9 cellular contexts compared by ENCODE assay signal in the genomic region with DNA sequence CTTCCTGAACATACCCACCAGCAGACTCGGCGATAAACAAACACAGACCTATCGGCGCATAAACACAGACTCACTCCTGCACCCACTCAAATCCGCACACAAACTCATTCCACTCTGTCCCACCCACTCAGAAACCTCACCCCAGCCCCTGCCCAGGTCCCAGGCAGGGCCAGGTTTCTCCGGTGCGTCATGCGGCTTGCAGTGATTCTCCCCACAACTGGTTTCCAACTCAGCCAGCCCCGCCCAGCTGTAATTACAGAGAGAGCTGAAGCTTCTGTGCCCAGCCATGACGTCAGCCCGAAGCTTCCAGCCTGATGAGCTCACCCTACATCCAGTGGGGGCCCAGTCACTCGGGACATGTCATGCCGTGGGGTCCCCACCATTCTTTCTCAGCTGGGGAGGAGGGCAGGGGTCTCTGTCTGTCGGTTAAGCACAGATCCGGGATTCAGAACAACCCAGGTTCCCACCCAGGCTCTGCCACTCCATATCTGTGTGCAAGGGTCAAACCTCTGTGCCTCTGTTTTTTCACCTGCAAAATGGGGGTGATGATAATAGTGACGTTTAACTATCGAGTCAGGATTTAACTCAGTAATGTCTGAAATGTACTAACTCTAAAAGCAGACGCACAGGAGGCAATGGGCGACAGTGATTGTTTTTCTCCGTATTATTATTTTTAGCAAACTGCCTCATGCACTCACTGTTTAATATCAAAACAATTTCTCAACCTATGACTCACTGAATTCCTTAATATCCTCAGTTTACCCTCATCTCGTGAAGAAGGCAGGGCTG. TPM values are rescaled to one million over a fixed set of nuclear protein-coding genes. Genes with fewer than 3 reads are reported as not detected.
A peak's percentile ranks its signal among the peaks of the same experiment; 100 is the strongest.
DNase-seq lines count a peak whose midpoint lies in the region; ATAC-seq lines count a peak whose summit lies in the region.
"Had no signal": no experiment of that assay in that cellular context is flagged by ENCODE, and none has a peak within 500 bp of the region (broad histone marks: within the 10 kb centered on the region; RNA-seq: fewer than 3 reads in every experiment).

No MANE protein-coding gene starts in this region.

- WGBS in trophoblast cell (ENCODE audit: extremely low coverage, insufficient coverage, insufficient read length): 100% methylated on average over 1 of the region's 21 CpGs

- H4K91ac ChIP-seq in trophoblast cell (ENCODE audit: low read depth, low read length): peak overlapping the region; percentile 98

- H3K18ac ChIP-seq in trophoblast cell (ENCODE audit: low read length): peak overlapping the region; percentile 97

- peak overlapping the region; percentile 16 for H3K9ac ChIP-seq in trophoblast cell (ENCODE audit: low read length)

- H3K27ac ChIP-seq in SJSA1 (no peak overlapping the region), trophoblast cell (ENCODE audit: low read depth, low read length) (peak overlapping the region; percentile 77)
- H3K27ac ChIP-seq: 22Rv1 had no signal

- H4K12ac ChIP-seq in trophoblast cell (ENCODE audit: low read depth, low read length): peak overlapping the region; percentile 14

- peak overlapping the region; percentile 81 for H3K4ac ChIP-seq in trophoblast cell (ENCODE audit: low read depth, low read length)

- H3K27me3 ChIP-seq in SJSA1 (replicated peaks): no peaks in the 10 kb centered on the region; the same call in 1 of the 2 replicates
- H3K27me3 ChIP-seq in trophoblast cell (ENCODE audit: insufficient read depth, low read length): no peaks in the 10 kb centered on the region

- peak overlapping the region; percentile 95 for H2AK5ac ChIP-seq in trophoblast cell (ENCODE audit: low read length)

- peaks cover 53% of the 10 kb centered on the region for H3K79me1 ChIP-seq in trophoblast cell (ENCODE audit: low read length)

- H3K4me1 ChIP-seq in SJSA1 (replicated peaks): peaks cover 38% of the 10 kb centered on the region
- peaks cover 34 to 40% of the 10 kb centered on the region in 2 experiments for H3K4me1 ChIP-seq in trophoblast cell (ENCODE audit: control insufficient read depth in 1 of 2, insufficient read depth in 2 of 2, low read length in 2 of 2)

- H3K23ac ChIP-seq in trophoblast cell (ENCODE audit: low read length): no peak overlapping the region

- no peak for ATAC-seq in HG03108 (IDR thresholded peaks at IDR 0.05; ENCODE audit: unreplicated experiment)
- ATAC-seq in HG02970 (IDR thresholded peaks at IDR 0.05; ENCODE audit: low FRiP score, unreplicated experiment): no peak

- H3K79me2 ChIP-seq in trophoblast cell (ENCODE audit: control insufficient read depth, insufficient read depth, low read length, poor library complexity): peaks cover 19% of the 10 kb centered on the region

- peak overlapping the region; percentile 14 for H3K4me2 ChIP-seq in trophoblast cell (ENCODE audit: low read length)

- H3K36me3 ChIP-seq in SJSA1: no peaks in the 10 kb centered on the region
- peaks cover 0 to 2% of the 10 kb centered on the region in 2 experiments for H3K36me3 ChIP-seq in trophoblast cell (ENCODE audit: control insufficient read depth in 1 of 2, insufficient read depth in 2 of 2, low read length in 2 of 2)

- H3K9me3 ChIP-seq in SJSA1 (replicated peaks) (no peaks in the 10 kb centered on the region), trophoblast cell (ENCODE audit: insufficient read depth, low read depth, low read length) (no peaks in the 10 kb centered on the region)

- peak overlapping the region; percentile 72 for H2AFZ ChIP-seq in trophoblast cell (ENCODE audit: insufficient read depth, low read length, poor library complexity)

- DNase-seq in NCI-H1417 (lab: John Stamatoyannopoulos, UW) (peak in 2 of 3 experiments; percentile 11 to 26), NCI-H1417 treated with DMSO at 0.1 percent for 48 hours (lab: John Stamatoyannopoulos, UW) (no peak), SJSA1 (ENCODE audit: low read depth in 1 of 2, low spot score in 2 of 2) (peak; percentile 39 to 72), globus pallidus (ENCODE audit: low spot score) (peak; percentile 49), trophoblast cell (peak; percentile 92 to 93), NCI-H128 (lab: John Stamatoyannopoulos, UW; ENCODE audit: unreplicated experiment) (no peak)

- peak overlapping the region; percentile 90 for H3K14ac ChIP-seq in trophoblast cell (ENCODE audit: low read length)

- peak overlapping the region; percentile 20 for H3K4me3 ChIP-seq in SJSA1
- H3K4me3 ChIP-seq in trophoblast cell (ENCODE audit: low read depth, low read length): no peak overlapping the region

- peak overlapping the region; percentile 86 for H2BK12ac ChIP-seq in trophoblast cell (ENCODE audit: low read length)

- H4K8ac ChIP-seq in trophoblast cell (ENCODE audit: low read depth, low read length): peak overlapping the region; percentile 88

- H2BK120ac ChIP-seq in trophoblast cell (ENCODE audit: insufficient read depth, low read length, poor library complexity): peak overlapping the region; percentile 99

- peak overlapping the region; percentile 97 for H2BK5ac ChIP-seq in trophoblast cell (ENCODE audit: low read depth, low read length, poor library complexity)

RNA-seq across cellular contexts. Expression of gene HSPB8, which starts 2.3 kb away (rescaled TPM):
- total RNA-seq in SJSA1 (2014; rRNA removed; shearing (Covaris generic)): 7.1 and 7.4 TPM in 2 replicates
- polyA plus RNA-seq in trophoblast cell (2013): 373 and 404 TPM in 2 replicates

Comparison
In these comparisons a context has a peak if more than half of its experiments do, and no peak if none do; other contexts are left out.
1. DNase-seq: peak in NCI-H1417 (2 of 3), SJSA1 (2 of 2), globus pallidus (single experiment) and trophoblast cell (2 of 2); none in NCI-H1417 treated with DMSO at 0.1 percent for 48 hours (single experiment) and NCI-H128 (single experiment).